ENCODE assay signal across 18 cellular contexts in the genomic region with DNA sequence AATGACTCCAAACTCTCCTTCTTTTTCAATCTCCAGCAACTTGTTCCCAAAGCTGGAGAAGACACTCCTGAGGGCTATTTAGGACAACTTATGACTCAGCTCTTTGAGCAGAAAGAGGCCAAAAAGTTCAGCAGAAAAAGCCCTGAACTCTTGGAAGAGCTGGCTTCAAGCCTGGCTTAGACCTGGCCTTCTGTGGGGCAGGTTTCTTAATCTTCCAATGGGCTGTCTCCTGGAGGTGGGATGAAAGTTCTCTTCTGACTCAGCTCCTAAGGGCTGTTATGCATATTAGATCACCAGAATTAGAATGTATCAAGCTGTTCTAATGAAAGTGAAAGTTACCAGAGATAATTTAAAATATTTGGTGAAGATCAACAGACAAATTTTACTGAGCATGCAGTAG.
DNase-seq lines count a peak whose midpoint lies in the region; ATAC-seq and TF ChIP-seq lines count a peak whose summit lies in the region.
"Had no signal": no experiment of that assay in that cellular context is flagged by ENCODE, and none has a peak within 500 bp of the region (broad histone marks: within the 10 kb centered on the region; RNA-seq: fewer than 3 reads in every experiment).

No MANE protein-coding gene starts in this region.

- CTCF ChIA-PET in mammary epithelial cell (lab: Charles Lee; ENCODE audit: low non-redundant PET), result no interaction called here

- TF ChIP-seq CTCF in mammary epithelial cell (conservative IDR thresholded peaks at IDR 0.05 in 1 of 2, IDR thresholded peaks at IDR 0.05 in 1 of 2; ENCODE audit: extremely low read depth in 1 of 2, insufficient read depth in 1 of 2, low read depth in 1 of 2, low read length in 2 of 2) (no peak), foreskin keratinocyte (conservative IDR thresholded peaks at IDR 0.05) (no peak), omental fat pad (IDR thresholded peaks at IDR 0.05) (no peak), upper lobe of right lung (IDR thresholded peaks at IDR 0.05) (no peak)

- no peaks in the 10 kb centered on the region for H3K27me3 ChIP-seq in mammary epithelial cell (ENCODE audit: insufficient read depth, low read length)
- H3K27me3 ChIP-seq in foreskin keratinocyte, result no peaks in the 10 kb centered on the region
- no peaks in the 10 kb centered on the region for H3K27me3 ChIP-seq in upper lobe of right lung

- intact Hi-C loops in mammary epithelial cell (cut with micrococcal nuclease), result no loop called here
- intact Hi-C loops in upper lobe of right lung (cut with DNase I), result no loop called here

- in situ Hi-C loops in mammary epithelial cell (cut with MboI; ENCODE audit: low sequenced_read_pairs in 2 of 2), result no loop called here

- ATAC-seq in foreskin keratinocyte (peak; percentile 52), omental fat pad (ENCODE audit: low FRiP score) (no peak), upper lobe of right lung (no peak)
- ATAC-seq: HCT116, Panc1 had no signal

- no TSS peak for BruUV-seq in mammary epithelial cell (replicated peaks; lab: Mats Ljungman, UMichigan)

- no peaks in the 10 kb centered on the region for H3K79me2 ChIP-seq in mammary epithelial cell (ENCODE audit: insufficient read depth, low read length)

- H3K4me2 ChIP-seq in mammary epithelial cell (ENCODE audit: insufficient read depth, low read depth, low read length), result no peak overlapping the region

- H2AFZ ChIP-seq in mammary epithelial cell (ENCODE audit: low read depth, low read length), result no peak overlapping the region

- H3K36me3 ChIP-seq in mammary epithelial cell (ENCODE audit: insufficient read depth, low read length) (no peaks in the 10 kb centered on the region), upper lobe of right lung (no peaks in the 10 kb centered on the region)

- dilution Hi-C loops in mammary epithelial cell (cut with HindIII; ENCODE audit: low sequenced_read_pairs), result no loop called here

- DNase-seq in M059J (ENCODE audit: low read depth) (peak; percentile 52), mammary epithelial cell (peak; percentile 32), foreskin keratinocyte (peak in 1 of 2 donors; percentile 23), omental fat pad (ENCODE audit: low spot score) (no peak), upper lobe of right lung (no peak), SIG-M5 treated with dmso at 0.1 percent for 504 hours (lab: John Stamatoyannopoulos, UW; ENCODE audit: unreplicated experiment) (no peak)
- DNase-seq in stimulated activated CD4-positive, alpha-beta T cell treated with anti-CD3 and anti-CD28 coated beads, Interleukin-12 subunit alpha, Interleukin-12 subunit beta, amount 100 ng/mL, for 4 hours, result no peak
- DNase-seq: Caco-2; CD4-positive, CD25-positive, alpha-beta regulatory T cell; DMS53; NCI-H1048; NCI-H146; NCI-H2081; NCI-H510A; NCI-H774 had no signal

- no peaks in the 10 kb centered on the region for H3K9me3 ChIP-seq in mammary epithelial cell (replicated peaks; ENCODE audit: insufficient read depth, low read length)
- no peaks in the 10 kb centered on the region for H3K9me3 ChIP-seq in upper lobe of right lung
- H3K9me3 ChIP-seq: Caco-2 had no signal

- H3K27ac ChIP-seq in mammary epithelial cell (ENCODE audit: insufficient read depth, low read depth, low read length), result no peak overlapping the region
- no peak overlapping the region for H3K27ac ChIP-seq in foreskin keratinocyte
- H3K27ac ChIP-seq in upper lobe of right lung, result no peak overlapping the region
- H3K27ac ChIP-seq: HL-60 had no signal

- H3K4me3 ChIP-seq in mammary epithelial cell (replicated peaks in 1 of 3; ENCODE audit: insufficient read depth in 1 of 3, low read depth in 2 of 3, low read length in 3 of 3) (no peak overlapping the region), upper lobe of right lung (no peak overlapping the region)

- H3K4me1 ChIP-seq in mammary epithelial cell (ENCODE audit: insufficient read depth, low read length) (no peaks in the 10 kb centered on the region), foreskin keratinocyte (no peaks in the 10 kb centered on the region), upper lobe of right lung (no peaks in the 10 kb centered on the region)
- H3K4me1 ChIP-seq: Caco-2 had no signal

- peak overlapping the region; percentile 3 for H3K9ac ChIP-seq in mammary epithelial cell (ENCODE audit: insufficient read depth, low read length)

- H4K20me1 ChIP-seq in mammary epithelial cell (ENCODE audit: insufficient read depth, low read length), result no peaks in the 10 kb centered on the region

Comparison
In these comparisons a context has a peak if more than half of its experiments do, and no peak if none do; other contexts are left out.
1. DNase-seq: peak in M059J (single experiment) and mammary epithelial cell (single experiment); none in stimulated activated CD4-positive, alpha-beta T cell treated with anti-CD3 and anti-CD28 coated beads, Interleukin-12 subunit alpha, Interleukin-12 subunit beta, amount 100 ng/mL, for 4 hours (single experiment), omental fat pad (single experiment), upper lobe of right lung (single experiment) and SIG-M5 treated with dmso at 0.1 percent for 504 hours (single experiment).